In the genomic region with DNA sequence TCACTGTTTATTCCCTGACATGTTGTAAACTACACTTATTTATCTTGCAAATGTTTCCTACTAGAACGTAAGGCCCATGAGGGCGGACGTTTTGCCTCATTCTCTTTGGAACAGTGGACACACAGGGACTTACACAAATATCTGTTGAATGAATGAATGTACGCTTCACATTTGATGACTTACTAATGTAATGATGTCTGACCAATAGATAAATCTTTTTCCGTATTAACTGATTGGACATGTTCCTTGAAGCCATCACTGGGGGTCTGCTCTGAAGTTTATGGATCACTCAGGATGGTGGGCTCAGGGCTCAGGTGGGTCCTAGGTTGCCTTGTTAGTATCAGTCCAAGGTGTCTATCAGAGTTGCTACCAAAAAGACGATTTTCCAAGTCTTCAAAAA, we compare ENCODE assay signal across 25 cellular contexts.
"Had no signal": no experiment of that assay in that cellular context is flagged by ENCODE, and none has a peak within 500 bp of the region (broad histone marks: within the 10 kb centered on the region; RNA-seq: fewer than 3 reads in every experiment).

No MANE protein-coding gene starts in this region.

- H3K4me1 ChIP-seq: left lung, lower lobe of right lung, neural progenitor cell, prostate gland, spleen, suprapubic skin, tibial nerve, upper lobe of left lung had no signal

- H3K4me3 ChIP-seq: left lung, lower lobe of right lung, neural progenitor cell, ovary, prostate gland, skin epidermis, spleen, suprapubic skin, tibial nerve, upper lobe of left lung had no signal

- H3K27me3 ChIP-seq: left lung, neural progenitor cell, neutrophil, ovary, spleen, suprapubic skin, tibial nerve, upper lobe of left lung had no signal

- H3K27ac ChIP-seq: left lung, lower lobe of right lung, neural progenitor cell, neutrophil, ovary, prostate gland, skin epidermis, spleen, suprapubic skin, tibial nerve, upper lobe of left lung had no signal

- H3K36me3 ChIP-seq: left lung, lower lobe of right lung, neutrophil, ovary, prostate gland, spleen, suprapubic skin, tibial nerve, upper lobe of left lung had no signal

- H3K9ac ChIP-seq: neural progenitor cell had no signal

- H3K9me3 ChIP-seq: ovary, prostate gland had no signal

- DNase-seq: hippocampal formation; left colon; lower lobe of right lung; mammary epithelial cell; mesenchymal stem cell; naive B cell; natural killer cell; nephron progenitor cell; occipital lobe; ovary; posterior cingulate gyrus; retina; right cardiac atrium; spleen; stimulated activated CD4-positive, alpha-beta T cell treated with anti-CD3 and anti-CD28 coated beads, Interleukin-4, amount 100 ng/mL, for 24 hours; stimulated activated naive CD4-positive, alpha-beta T cell; upper lobe of left lung had no signal

- ATAC-seq: left colon, left lung, natural killer cell, sciatic nerve had no signal
